Comparison of ENCODE assay signal across 1 cellular context in the genomic region with DNA sequence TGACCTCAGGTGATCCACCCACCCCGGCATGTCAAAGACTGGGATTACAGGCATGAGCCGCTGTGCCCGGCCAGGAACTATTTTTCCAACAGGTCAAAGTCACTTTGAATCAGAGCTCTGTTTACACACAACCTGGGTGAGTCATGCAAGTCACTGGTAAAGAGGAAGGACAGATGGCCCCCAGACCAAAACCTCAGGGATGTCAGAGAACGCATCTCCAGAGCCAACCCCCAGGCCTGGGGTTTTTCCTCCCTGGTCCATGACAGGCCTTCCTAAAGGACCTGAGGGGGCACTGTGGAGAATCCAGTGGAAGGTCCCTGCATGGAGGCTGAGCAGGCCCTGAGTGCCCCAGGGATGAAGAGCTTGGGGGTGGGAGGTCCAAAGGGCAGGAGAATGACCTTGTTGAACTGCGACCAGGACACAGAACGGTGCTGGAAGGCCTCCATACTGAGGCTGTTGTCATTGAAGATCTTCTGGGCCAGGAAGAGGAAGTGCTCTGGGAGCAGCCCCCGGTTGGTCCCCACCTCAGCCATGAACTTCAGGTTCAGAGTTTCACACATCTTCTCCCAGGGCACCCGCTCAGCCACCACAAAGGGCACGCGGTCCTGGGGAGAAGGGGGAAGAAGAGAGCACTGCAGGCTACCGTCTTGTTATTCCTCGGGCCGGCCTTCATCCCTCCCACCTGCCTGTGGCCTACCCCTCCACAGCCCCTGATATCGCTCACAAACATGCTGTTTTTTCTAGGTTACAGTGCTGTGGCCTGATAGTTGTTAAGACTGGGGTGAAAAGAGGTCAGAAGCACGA.
TF ChIP-seq lines count a peak whose summit lies in the region.

No MANE protein-coding gene starts in this region.

TF ChIP-seq in HepG2, 621 proteins besides CTCF, POLR2A, EP300 and RAD21 (continued from another document and continues in another):
- TF ChIP-seq, protein P1, sequence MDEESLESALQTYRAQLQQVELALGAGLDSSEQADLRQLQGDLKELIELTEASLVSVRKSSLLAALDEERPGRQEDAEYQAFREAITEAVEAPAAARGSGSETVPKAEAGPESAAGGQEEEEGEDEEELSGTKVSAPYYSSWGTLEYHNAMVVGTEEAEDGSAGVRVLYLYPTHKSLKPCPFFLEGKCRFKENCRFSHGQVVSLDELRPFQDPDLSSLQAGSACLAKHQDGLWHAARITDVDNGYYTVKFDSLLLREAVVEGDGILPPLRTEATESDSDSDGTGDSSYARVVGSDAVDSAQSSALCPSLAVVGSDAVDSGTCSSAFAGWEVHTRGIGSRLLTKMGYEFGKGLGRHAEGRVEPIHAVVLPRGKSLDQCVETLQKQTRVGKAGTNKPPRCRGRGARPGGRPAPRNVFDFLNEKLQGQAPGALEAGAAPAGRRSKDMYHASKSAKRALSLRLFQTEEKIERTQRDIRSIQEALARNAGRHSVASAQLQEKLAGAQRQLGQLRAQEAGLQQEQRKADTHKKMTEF (CRISPR knock-in tag; IDR thresholded peaks at IDR 0.05) = peak; percentile 92
- TF ChIP-seq SMAD1 (CRISPR knock-in tag; IDR thresholded peaks at IDR 0.05; ENCODE audit: borderline replicate concordance, low read depth) (peak; percentile 58; the same call in 1 of the 2 replicates), ZNF782 (CRISPR knock-in tag; IDR thresholded peaks at IDR 0.05; ENCODE audit: borderline replicate concordance) (no peak), NRL (CRISPR knock-in tag; IDR thresholded peaks at IDR 0.05; ENCODE audit: borderline replicate concordance) (peak; percentile 71; the same call in 1 of the 2 replicates), ZNF263 (CRISPR knock-in tag; IDR thresholded peaks at IDR 0.05) (peak; percentile 38; the same call in 1 of the 2 replicates), RXRA (CRISPR knock-in tag; IDR thresholded peaks at IDR 0.05) (peak; percentile 94), ZNF331 (CRISPR knock-in tag; IDR thresholded peaks at IDR 0.05) (peak; percentile 55), ZC3H4 (CRISPR knock-in tag; IDR thresholded peaks at IDR 0.05; ENCODE audit: borderline replicate concordance) (no peak), ZNF292 (CRISPR knock-in tag; IDR thresholded peaks at IDR 0.05; ENCODE audit: borderline replicate concordance, low read depth) (peak; percentile 42; the same call in 1 of the 2 replicates), ZNF891 (CRISPR knock-in tag; IDR thresholded peaks at IDR 0.05) (peak; percentile 83; the same call in 1 of the 2 replicates), ZNF746 (CRISPR knock-in tag; IDR thresholded peaks at IDR 0.05) (peak; percentile 83), ZNF136 (CRISPR knock-in tag; IDR thresholded peaks at IDR 0.05; ENCODE audit: low read depth) (no peak), ZNF878 (CRISPR knock-in tag; IDR thresholded peaks at IDR 0.05) (peak; percentile 88), ZNF678 (CRISPR knock-in tag; IDR thresholded peaks at IDR 0.05) (no peak), ZNF703 (CRISPR knock-in tag; IDR thresholded peaks at IDR 0.05; ENCODE audit: borderline replicate concordance) (0 out of 2 replicates have a peak, but pooled peaks have one; percentile 68), SIN3A (IDR thresholded peaks at IDR 0.05; ENCODE audit: borderline replicate concordance, low read depth, low read length) (peak; percentile 31; the same call in 1 of the 2 replicates), ZNF350 (CRISPR knock-in tag; IDR thresholded peaks at IDR 0.05; ENCODE audit: borderline replicate concordance, low read depth) (peak; percentile 82), HHEX (CRISPR knock-in tag; IDR thresholded peaks at IDR 0.05) (0 out of 2 replicates have a peak, but pooled peaks have one; percentile 8), SALL2 (CRISPR knock-in tag; IDR thresholded peaks at IDR 0.05) (peak; percentile 29; the same call in 1 of the 2 replicates), ISX (CRISPR knock-in tag; conservative IDR thresholded peaks at IDR 0.05) (no peak; the same call in 1 of the 2 replicates), DNMT3B (CRISPR knock-in tag; conservative IDR thresholded peaks at IDR 0.05) (0 out of 2 replicates have a peak, but pooled peaks have one; percentile 26), ZNF33A (CRISPR knock-in tag; IDR thresholded peaks at IDR 0.05; ENCODE audit: borderline replicate concordance) (no peak), ZSCAN21 (CRISPR knock-in tag; IDR thresholded peaks at IDR 0.05; ENCODE audit: borderline replicate concordance) (0 out of 2 replicates have a peak, but pooled peaks have one; percentile 50), ZNF225 (CRISPR knock-in tag; IDR thresholded peaks at IDR 0.05) (0 out of 2 replicates have a peak, but pooled peaks have one; percentile 29), DMAP1 (CRISPR knock-in tag; IDR thresholded peaks at IDR 0.05) (peak; percentile 49; the same call in 1 of the 2 replicates), TAF1 (CRISPR knock-in tag; IDR thresholded peaks at IDR 0.05) (0 out of 2 replicates have a peak, but pooled peaks have one; percentile 27), RCOR2 (CRISPR knock-in tag; IDR thresholded peaks at IDR 0.05) (peak; percentile 90), ZNF337 (CRISPR knock-in tag; IDR thresholded peaks at IDR 0.05; ENCODE audit: borderline replicate concordance, low read depth) (peak; percentile 44; the same call in 1 of the 2 replicates), GATAD2A (CRISPR knock-in tag; IDR thresholded peaks at IDR 0.05) (peak; percentile 85), ZNF75D (CRISPR knock-in tag; IDR thresholded peaks at IDR 0.05; ENCODE audit: borderline replicate concordance) (0 out of 2 replicates have a peak, but pooled peaks have one; percentile 45)
- TF ChIP-seq, protein P2, sequence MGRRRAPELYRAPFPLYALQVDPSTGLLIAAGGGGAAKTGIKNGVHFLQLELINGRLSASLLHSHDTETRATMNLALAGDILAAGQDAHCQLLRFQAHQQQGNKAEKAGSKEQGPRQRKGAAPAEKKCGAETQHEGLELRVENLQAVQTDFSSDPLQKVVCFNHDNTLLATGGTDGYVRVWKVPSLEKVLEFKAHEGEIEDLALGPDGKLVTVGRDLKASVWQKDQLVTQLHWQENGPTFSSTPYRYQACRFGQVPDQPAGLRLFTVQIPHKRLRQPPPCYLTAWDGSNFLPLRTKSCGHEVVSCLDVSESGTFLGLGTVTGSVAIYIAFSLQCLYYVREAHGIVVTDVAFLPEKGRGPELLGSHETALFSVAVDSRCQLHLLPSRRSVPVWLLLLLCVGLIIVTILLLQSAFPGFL (CRISPR knock-in tag; IDR thresholded peaks at IDR 0.05) = no peak
- TF ChIP-seq, protein P3, sequence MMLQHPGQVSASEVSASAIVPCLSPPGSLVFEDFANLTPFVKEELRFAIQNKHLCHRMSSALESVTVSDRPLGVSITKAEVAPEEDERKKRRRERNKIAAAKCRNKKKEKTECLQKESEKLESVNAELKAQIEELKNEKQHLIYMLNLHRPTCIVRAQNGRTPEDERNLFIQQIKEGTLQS (CRISPR knock-in tag; IDR thresholded peaks at IDR 0.05) = peak; percentile 95
- TF ChIP-seq, protein P4, sequence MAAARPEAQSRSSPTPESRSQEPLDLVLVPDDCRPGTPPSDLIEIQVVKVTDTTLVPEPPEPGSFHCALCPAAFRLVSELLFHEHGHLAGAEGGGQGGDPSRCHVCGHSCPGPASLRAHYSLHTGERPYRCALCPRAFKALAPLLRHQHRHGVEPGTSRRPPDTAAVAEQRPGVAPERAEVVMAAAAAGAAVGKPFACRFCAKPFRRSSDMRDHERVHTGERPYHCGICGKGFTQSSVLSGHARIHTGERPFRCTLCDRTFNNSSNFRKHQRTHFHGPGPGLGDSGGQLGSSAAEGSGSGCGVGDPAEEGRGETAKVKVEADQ (CRISPR knock-in tag; IDR thresholded peaks at IDR 0.05; ENCODE audit: borderline replicate concordance) = peak; percentile 74; the same call in 1 of the 2 replicates
- TF ChIP-seq, protein P5, sequence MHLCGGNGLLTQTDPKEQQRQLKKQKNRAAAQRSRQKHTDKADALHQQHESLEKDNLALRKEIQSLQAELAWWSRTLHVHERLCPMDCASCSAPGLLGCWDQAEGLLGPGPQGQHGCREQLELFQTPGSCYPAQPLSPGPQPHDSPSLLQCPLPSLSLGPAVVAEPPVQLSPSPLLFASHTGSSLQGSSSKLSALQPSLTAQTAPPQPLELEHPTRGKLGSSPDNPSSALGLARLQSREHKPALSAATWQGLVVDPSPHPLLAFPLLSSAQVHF (CRISPR knock-in tag; IDR thresholded peaks at IDR 0.05) = no peak
- TF ChIP-seq, protein P6, sequence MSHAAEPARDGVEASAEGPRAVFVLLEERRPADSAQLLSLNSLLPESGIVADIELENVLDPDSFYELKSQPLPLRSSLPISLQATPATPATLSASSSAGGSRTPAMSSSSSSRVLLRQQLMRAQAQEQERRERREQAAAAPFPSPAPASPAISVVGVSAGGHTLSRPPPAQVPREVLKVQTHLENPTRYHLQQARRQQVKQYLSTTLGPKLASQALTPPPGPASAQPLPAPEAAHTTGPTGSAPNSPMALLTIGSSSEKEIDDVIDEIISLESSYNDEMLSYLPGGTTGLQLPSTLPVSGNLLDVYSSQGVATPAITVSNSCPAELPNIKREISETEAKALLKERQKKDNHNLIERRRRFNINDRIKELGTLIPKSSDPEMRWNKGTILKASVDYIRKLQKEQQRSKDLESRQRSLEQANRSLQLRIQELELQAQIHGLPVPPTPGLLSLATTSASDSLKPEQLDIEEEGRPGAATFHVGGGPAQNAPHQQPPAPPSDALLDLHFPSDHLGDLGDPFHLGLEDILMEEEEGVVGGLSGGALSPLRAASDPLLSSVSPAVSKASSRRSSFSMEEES (CRISPR knock-in tag; IDR thresholded peaks at IDR 0.05) = peak; percentile 39; the same call in 1 of the 2 replicates
- TF ChIP-seq, protein P7, sequence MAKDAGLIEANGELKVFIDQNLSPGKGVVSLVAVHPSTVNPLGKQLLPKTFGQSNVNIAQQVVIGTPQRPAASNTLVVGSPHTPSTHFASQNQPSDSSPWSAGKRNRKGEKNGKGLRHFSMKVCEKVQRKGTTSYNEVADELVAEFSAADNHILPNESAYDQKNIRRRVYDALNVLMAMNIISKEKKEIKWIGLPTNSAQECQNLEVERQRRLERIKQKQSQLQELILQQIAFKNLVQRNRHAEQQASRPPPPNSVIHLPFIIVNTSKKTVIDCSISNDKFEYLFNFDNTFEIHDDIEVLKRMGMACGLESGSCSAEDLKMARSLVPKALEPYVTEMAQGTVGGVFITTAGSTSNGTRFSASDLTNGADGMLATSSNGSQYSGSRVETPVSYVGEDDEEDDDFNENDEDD (CRISPR knock-in tag; IDR thresholded peaks at IDR 0.05; ENCODE audit: borderline replicate concordance) = peak; percentile 17; the same call in 1 of the 2 replicates
- TF ChIP-seq, protein P8, sequence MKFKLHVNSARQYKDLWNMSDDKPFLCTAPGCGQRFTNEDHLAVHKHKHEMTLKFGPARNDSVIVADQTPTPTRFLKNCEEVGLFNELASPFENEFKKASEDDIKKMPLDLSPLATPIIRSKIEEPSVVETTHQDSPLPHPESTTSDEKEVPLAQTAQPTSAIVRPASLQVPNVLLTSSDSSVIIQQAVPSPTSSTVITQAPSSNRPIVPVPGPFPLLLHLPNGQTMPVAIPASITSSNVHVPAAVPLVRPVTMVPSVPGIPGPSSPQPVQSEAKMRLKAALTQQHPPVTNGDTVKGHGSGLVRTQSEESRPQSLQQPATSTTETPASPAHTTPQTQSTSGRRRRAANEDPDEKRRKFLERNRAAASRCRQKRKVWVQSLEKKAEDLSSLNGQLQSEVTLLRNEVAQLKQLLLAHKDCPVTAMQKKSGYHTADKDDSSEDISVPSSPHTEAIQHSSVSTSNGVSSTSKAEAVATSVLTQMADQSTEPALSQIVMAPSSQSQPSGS (CRISPR knock-in tag; IDR thresholded peaks at IDR 0.05) = 0 out of 2 replicates have a peak, but pooled peaks have one; percentile 20
- TF ChIP-seq, protein P9, sequence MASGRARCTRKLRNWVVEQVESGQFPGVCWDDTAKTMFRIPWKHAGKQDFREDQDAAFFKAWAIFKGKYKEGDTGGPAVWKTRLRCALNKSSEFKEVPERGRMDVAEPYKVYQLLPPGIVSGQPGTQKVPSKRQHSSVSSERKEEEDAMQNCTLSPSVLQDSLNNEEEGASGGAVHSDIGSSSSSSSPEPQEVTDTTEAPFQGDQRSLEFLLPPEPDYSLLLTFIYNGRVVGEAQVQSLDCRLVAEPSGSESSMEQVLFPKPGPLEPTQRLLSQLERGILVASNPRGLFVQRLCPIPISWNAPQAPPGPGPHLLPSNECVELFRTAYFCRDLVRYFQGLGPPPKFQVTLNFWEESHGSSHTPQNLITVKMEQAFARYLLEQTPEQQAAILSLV (CRISPR knock-in tag; IDR thresholded peaks at IDR 0.05; ENCODE audit: borderline replicate concordance) = 0 out of 2 replicates have a peak, but pooled peaks have one; percentile 22
- TF ChIP-seq, protein P10, sequence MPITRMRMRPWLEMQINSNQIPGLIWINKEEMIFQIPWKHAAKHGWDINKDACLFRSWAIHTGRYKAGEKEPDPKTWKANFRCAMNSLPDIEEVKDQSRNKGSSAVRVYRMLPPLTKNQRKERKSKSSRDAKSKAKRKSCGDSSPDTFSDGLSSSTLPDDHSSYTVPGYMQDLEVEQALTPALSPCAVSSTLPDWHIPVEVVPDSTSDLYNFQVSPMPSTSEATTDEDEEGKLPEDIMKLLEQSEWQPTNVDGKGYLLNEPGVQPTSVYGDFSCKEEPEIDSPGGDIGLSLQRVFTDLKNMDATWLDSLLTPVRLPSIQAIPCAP (CRISPR knock-in tag; IDR thresholded peaks at IDR 0.05; ENCODE audit: low read depth) = no peak
